In the genomic region with DNA sequence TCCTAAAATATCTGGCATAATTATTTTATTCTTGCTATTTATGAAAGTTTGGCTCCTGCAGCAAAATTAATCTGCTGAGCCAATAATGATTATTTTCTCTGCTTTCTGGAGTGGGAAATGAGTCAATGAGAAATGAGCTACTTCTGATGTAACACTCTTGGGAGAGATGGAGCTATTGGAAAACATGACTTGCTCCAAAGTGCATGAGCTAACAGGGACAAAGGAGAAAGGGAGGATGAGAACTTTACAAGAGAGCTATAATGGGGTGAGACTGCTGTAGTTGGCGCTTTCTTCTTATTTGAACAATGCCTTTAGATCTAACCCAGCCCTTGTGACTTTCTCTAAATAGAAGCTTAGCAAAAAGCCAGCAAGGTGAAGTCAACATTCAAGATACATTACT, we compare ENCODE assay signal across 17 cellular contexts.
DNase-seq lines count a peak whose midpoint lies in the region; ATAC-seq and TF ChIP-seq lines count a peak whose summit lies in the region.
"Had no signal": no experiment of that assay in that cellular context is flagged by ENCODE, and none has a peak within 500 bp of the region (broad histone marks: within the 10 kb centered on the region; RNA-seq: fewer than 3 reads in every experiment).

No MANE protein-coding gene starts in this region.

- H3K9ac ChIP-seq in skeletal muscle tissue (ENCODE audit: low read depth in 1 of 3, low read length in 3 of 3), result no peak overlapping the region
- H3K9ac ChIP-seq: KMS-11 had no signal

- H3K36me3 ChIP-seq in right atrium auricular region (no peaks in the 10 kb centered on the region), skeletal muscle tissue (ENCODE audit: control insufficient read depth in 3 of 3, insufficient read depth in 3 of 3, low read length in 3 of 3) (no peaks in the 10 kb centered on the region)

- no peak for TF ChIP-seq CTCF in right atrium auricular region (IDR thresholded peaks at IDR 0.05)

- H3K4me3 ChIP-seq in right atrium auricular region (no peak overlapping the region), skeletal muscle tissue (ENCODE audit: low read length in 3 of 3) (no peak overlapping the region)
- H3K4me3 ChIP-seq: PC-9 had no signal

- H3K27me3 ChIP-seq in right atrium auricular region (no peaks in the 10 kb centered on the region), skeletal muscle tissue (ENCODE audit: control insufficient read depth in 3 of 3, insufficient read depth in 3 of 3, low read length in 3 of 3) (no peaks in the 10 kb centered on the region)

- DNase-seq in Right ventricle myocardium inferior (ENCODE audit: missing footprints) (no peak), right atrium auricular region (ENCODE audit: low spot score) (no peak), fibroblast of gingiva (ENCODE audit: low read depth) (peak; percentile 26), left ventricle myocardium superior (no peak), OCI-M2 (lab: John Stamatoyannopoulos, UW; ENCODE audit: unreplicated experiment) (no peak), HCEC 1CT (no peak)
- DNase-seq: Calu3; CD4-positive, alpha-beta memory T cell; NCI-H1048; NCI-H1436 treated with DMSO at 0.1 percent for 48 hours; NCI-H2081; NCI-H510A treated with DMSO at 0.1 percent for 48 hours; PC-9 had no signal

- H3K27ac ChIP-seq in right atrium auricular region (peak overlapping the region in 1 of 2 donors; percentile 70), skeletal muscle tissue (ENCODE audit: low read depth, low read length) (peak overlapping the region; percentile 6)
- H3K27ac ChIP-seq: 22Rv1, KMS-11, PC-9 had no signal

- peak; percentile 79 for ATAC-seq in Right ventricle myocardium inferior
- peak; percentile 84 for ATAC-seq in left ventricle myocardium superior
- ATAC-seq in GM21381 (IDR thresholded peaks at IDR 0.05; ENCODE audit: unreplicated experiment), result no peak

- intact Hi-C loops in Right ventricle myocardium inferior (cut with DNase I) (no loop called here), left ventricle myocardium superior (cut with micrococcal nuclease) (no loop called here)

- H3K9me3 ChIP-seq in right atrium auricular region, result peaks cover 0 to under 1% of the 10 kb centered on the region in 2 donors
- peaks cover 0 to 3% (median 0%) of the 10 kb centered on the region in 3 donors for H3K9me3 ChIP-seq in skeletal muscle tissue (ENCODE audit: control insufficient read depth in 3 of 3, low read length in 3 of 3)

- H3K4me1 ChIP-seq in right atrium auricular region (peaks cover 0 to 2% of the 10 kb centered on the region in 2 donors), skeletal muscle tissue (ENCODE audit: control insufficient read depth in 3 of 3, insufficient read depth in 3 of 3, low read length in 3 of 3) (peaks cover 0 to 3% (median 3%) of the 10 kb centered on the region in 3 donors)
